ENCODE assay signal across 1 cellular context in the genomic region with DNA sequence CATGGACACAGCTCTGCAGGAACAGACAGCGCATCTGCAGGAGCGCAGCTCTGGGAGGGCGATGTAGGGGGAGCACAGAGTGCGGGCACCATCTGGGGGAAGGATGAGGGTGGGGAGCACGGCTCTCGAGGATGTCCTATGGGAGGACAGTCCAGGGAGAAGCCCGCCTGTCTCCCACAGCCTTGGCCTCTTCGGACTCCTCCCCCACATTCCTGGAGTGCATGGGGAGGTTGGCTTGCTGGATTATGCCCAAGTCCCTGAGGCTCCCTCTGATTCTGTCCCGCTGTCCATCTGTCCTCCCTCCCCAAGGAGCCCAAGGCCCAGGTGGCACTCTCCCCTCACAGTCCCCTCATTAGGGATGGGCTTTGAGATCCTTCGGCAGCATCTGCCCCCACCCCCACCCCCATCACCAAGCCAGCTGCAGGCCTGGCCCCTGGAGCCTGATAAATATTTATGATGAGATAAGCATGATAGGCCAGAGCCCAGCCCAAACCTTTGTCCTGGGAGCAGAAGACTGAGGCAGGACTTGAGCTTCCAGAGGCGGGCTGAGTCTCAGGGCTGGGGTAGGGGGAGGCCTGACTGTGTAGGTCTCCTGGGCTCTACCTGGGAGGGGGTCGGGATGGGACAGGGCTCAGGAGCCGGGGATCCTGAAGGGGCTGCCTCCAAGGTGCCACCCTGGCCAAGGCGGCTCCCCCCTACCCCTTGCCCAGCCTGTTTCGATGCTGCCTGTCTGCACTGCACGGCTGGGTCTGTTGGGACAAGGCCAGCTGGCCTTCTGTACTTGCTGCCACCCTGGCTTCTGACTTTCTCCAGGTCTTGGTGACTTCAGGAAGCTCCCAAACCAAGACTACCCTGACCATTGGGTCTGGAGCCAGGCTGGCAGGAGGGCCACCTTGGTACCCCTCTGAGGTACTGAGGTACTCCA.
TF ChIP-seq lines count a peak whose summit lies in the region.

No MANE protein-coding gene starts in this region.

TF ChIP-seq in HEK293, 187 proteins besides CTCF, POLR2A, EP300 and RAD21 (continued from another document):
- TF ChIP-seq, protein P1, sequence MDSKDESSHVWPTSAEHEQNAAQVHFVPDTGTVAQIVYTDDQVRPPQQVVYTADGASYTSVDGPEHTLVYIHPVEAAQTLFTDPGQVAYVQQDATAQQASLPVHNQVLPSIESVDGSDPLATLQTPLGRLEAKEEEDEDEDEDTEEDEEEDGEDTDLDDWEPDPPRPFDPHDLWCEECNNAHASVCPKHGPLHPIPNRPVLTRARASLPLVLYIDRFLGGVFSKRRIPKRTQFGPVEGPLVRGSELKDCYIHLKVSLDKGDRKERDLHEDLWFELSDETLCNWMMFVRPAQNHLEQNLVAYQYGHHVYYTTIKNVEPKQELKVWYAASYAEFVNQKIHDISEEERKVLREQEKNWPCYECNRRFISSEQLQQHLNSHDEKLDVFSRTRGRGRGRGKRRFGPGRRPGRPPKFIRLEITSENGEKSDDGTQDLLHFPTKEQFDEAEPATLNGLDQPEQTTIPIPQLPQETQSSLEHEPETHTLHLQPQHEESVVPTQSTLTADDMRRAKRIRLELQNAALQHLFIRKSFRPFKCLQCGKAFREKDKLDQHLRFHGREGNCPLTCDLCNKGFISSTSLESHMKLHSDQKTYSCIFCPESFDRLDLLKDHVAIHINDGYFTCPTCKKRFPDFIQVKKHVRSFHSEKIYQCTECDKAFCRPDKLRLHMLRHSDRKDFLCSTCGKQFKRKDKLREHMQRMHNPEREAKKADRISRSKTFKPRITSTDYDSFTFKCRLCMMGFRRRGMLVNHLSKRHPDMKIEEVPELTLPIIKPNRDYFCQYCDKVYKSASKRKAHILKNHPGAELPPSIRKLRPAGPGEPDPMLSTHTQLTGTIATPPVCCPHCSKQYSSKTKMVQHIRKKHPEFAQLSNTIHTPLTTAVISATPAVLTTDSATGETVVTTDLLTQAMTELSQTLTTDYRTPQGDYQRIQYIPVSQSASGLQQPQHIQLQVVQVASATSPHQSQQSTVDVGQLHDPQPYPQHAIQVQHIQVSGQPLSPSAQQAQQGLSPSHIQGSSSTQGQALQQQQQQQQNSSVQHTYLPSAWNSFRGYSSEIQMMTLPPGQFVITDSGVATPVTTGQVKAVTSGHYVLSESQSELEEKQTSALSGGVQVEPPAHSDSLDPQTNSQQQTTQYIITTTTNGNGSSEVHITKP (tag by site-specific recombination; IDR thresholded peaks at IDR 0.05), result peak; percentile 49; the same call in 1 of the 2 replicates
- TF ChIP-seq, protein P2, sequence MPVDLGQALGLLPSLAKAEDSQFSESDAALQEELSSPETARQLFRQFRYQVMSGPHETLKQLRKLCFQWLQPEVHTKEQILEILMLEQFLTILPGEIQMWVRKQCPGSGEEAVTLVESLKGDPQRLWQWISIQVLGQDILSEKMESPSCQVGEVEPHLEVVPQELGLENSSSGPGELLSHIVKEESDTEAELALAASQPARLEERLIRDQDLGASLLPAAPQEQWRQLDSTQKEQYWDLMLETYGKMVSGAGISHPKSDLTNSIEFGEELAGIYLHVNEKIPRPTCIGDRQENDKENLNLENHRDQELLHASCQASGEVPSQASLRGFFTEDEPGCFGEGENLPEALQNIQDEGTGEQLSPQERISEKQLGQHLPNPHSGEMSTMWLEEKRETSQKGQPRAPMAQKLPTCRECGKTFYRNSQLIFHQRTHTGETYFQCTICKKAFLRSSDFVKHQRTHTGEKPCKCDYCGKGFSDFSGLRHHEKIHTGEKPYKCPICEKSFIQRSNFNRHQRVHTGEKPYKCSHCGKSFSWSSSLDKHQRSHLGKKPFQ (tag by site-specific recombination; IDR thresholded peaks at IDR 0.05), result no peak
